ENCODE assay signal across 10 cellular contexts in genomic region chr21:15005391-15005790, GRCh38. TPM values are rescaled to one million over a fixed set of nuclear protein-coding genes. Genes with fewer than 3 reads are reported as not detected.
DNase-seq lines count a peak whose midpoint lies in the region; ATAC-seq, FAIRE-seq and TF ChIP-seq lines count a peak whose summit lies in the region.
"Had no signal": no experiment of that assay in that cellular context is flagged by ENCODE, and none has a peak within 500 bp of the region (broad histone marks: within the 10 kb centered on the region; RNA-seq: fewer than 3 reads in every experiment).

No MANE protein-coding gene starts in this region.

- ATAC-seq in WTC11 (peak; percentile 91), HG02938 (IDR thresholded peaks at IDR 0.05; ENCODE audit: unreplicated experiment) (no peak)

- CTCF ChIA-PET in WTC11 (lab: Charles Lee), result interaction anchor here (0.8 kb wide), 1 partner anchor 141 kb away, joined by 3 read pairs; no protein-coding TSS in a partner anchor
- CTCF ChIA-PET in A673 (lab: Charles Lee), result no interaction called here

- H3K36me3 ChIP-seq in ovary, result no peaks in the 10 kb centered on the region
- no peaks in the 10 kb centered on the region for H3K36me3 ChIP-seq in A673 (ENCODE audit: insufficient read depth, low read length, poor library complexity, severe bottlenecking)

- POLR2A ChIA-PET in WTC11 (lab: Charles Lee), result no interaction called here
- POLR2A ChIA-PET in A673 (lab: Charles Lee; ENCODE audit: low non-redundant PET), result no interaction called here

- TF ChIP-seq POLR2A in ovary (IDR thresholded peaks at IDR 0.05) (no peak), H54 (IDR thresholded peaks at IDR 0.05; ENCODE audit: low read depth, low read length) (no peak)

- H3K4me1 ChIP-seq in ovary (ENCODE audit: insufficient read depth) (peaks cover 18% of the 10 kb centered on the region), A673 (ENCODE audit: insufficient read depth, low read length, poor library complexity, severe bottlenecking) (no peaks in the 10 kb centered on the region)

- H3K27ac ChIP-seq in ovary, result peak overlapping the region in 1 of 2 donors; percentile 46
- H3K27ac ChIP-seq in A673 (ENCODE audit: low read depth, low read length, poor library complexity, severe bottlenecking), result no peak overlapping the region

- H3K27me3 ChIP-seq in ovary (no peaks in the 10 kb centered on the region), A673 (replicated peaks; ENCODE audit: insufficient read depth, low read depth, low read length, poor library complexity) (no peaks in the 10 kb centered on the region)

- intact Hi-C loops in ovary (cut with DNase I) (no loop called here), A673 (cut with micrococcal nuclease; ENCODE audit: unreplicated experiment) (no loop called here)

- TF ChIP-seq CTCF in WTC11 (IDR thresholded peaks at IDR 0.05), result no peak
- TF ChIP-seq CTCF in glutamatergic neuron (IDR thresholded peaks at IDR 0.05; ENCODE audit: partially characterized antibody, unreplicated experiment), result no peak
- TF ChIP-seq CTCF in ovary (IDR thresholded peaks at IDR 0.05), result no peak
- TF ChIP-seq CTCF in A673 (conservative IDR thresholded peaks at IDR 0.05; ENCODE audit: low read depth, low read length), result no peak

- H3K9me3 Mint-ChIP-seq in WTC11, result no peaks in the 10 kb centered on the region
- peaks cover 11% of the 10 kb centered on the region for H3K9me3 Mint-ChIP-seq in glutamatergic neuron (ENCODE audit: unreplicated experiment)

- WGBS in ovary, 3 donors, result 1 to 7% (median 1%) methylated on average over 6 of the region's 6 CpGs

- no TSS peak for BruUV-seq in A673 (replicated peaks; lab: Mats Ljungman, UMichigan)

- H3K27ac Mint-ChIP-seq in WTC11 (peak overlapping the region; percentile 80; the same call in 1 of the 2 replicates), glutamatergic neuron (ENCODE audit: unreplicated experiment) (no peak overlapping the region)

- H3K4me3 ChIP-seq in ovary, result peak overlapping the region; percentile 16
- no peak overlapping the region for H3K4me3 ChIP-seq in A673 (ENCODE audit: low read depth, low read length, poor library complexity, severe bottlenecking)

- peak overlapping the region; percentile 35; the same call in 1 of the 2 replicates for H3K4me3 Mint-ChIP-seq in WTC11
- H3K4me3 Mint-ChIP-seq in glutamatergic neuron (ENCODE audit: unreplicated experiment), result peak overlapping the region; percentile 14

- H3K27me3 Mint-ChIP-seq in WTC11 (ENCODE audit: low read depth) (peaks cover 35% of the 10 kb centered on the region), glutamatergic neuron (ENCODE audit: unreplicated experiment) (peaks cover 9% of the 10 kb centered on the region)

- no peak for FAIRE-seq in H54 (lab: Jason Lieb, UNC)
- FAIRE-seq: frontal cortex had no signal

- DNase-seq in EL (peak; percentile 71), WTC11 (ENCODE audit: low spot score) (peak; percentile 72), glutamatergic neuron (peak; percentile 25), ovary (peak; percentile 42 to 71 (median 66)), H54 (ENCODE audit: insufficient read length, low spot score) (no peak), NOMO-1 (lab: John Stamatoyannopoulos, UW; ENCODE audit: unreplicated experiment in 2 of 2) (no peak), A673 (ENCODE audit: low spot score) (no peak)
- DNase-seq: NCI-H526 treated with DMSO at 0.1 percent for 48 hours had no signal

- H3K36me3 Mint-ChIP-seq in WTC11 (no peaks in the 10 kb centered on the region), glutamatergic neuron (ENCODE audit: unreplicated experiment) (peaks cover 6% of the 10 kb centered on the region)

- no peak for TF ChIP-seq EP300 in ovary (IDR thresholded peaks at IDR 0.05)

- H3K4me1 Mint-ChIP-seq in WTC11 (peaks cover 61% of the 10 kb centered on the region), glutamatergic neuron (ENCODE audit: low read depth, unreplicated experiment) (peaks cover 47% of the 10 kb centered on the region)

- H3K9me3 ChIP-seq in ovary, result no peaks in the 10 kb centered on the region
- no peaks in the 10 kb centered on the region for H3K9me3 ChIP-seq in A673 (ENCODE audit: low read depth, low read length, poor library complexity, severe bottlenecking)

TF ChIP-seq in WTC11, 78 proteins besides CTCF, POLR2A, EP300 and RAD21:
- TF ChIP-seq FOXP4 (CRISPR knock-in tag; IDR thresholded peaks at IDR 0.05) (peak; percentile 86; the same call in 1 of the 2 replicates), NFE2L1 (CRISPR knock-in tag; IDR thresholded peaks at IDR 0.05) (no peak), ESRRA (CRISPR knock-in tag; IDR thresholded peaks at IDR 0.05; ENCODE audit: borderline replicate concordance) (peak; percentile 95), TEAD1 (CRISPR knock-in tag; IDR thresholded peaks at IDR 0.05) (0 out of 2 replicates have a peak, but pooled peaks have one; percentile 26)
TF ChIP-seq in WTC11: peak in this region for 3.

RNA-seq across cellular contexts. Expression of gene NRIP1, which starts 59.4 kb away (rescaled TPM):
- total RNA-seq in WTC11 (2021) (8.0 to 10.3 TPM (median 8.8 TPM) in 3 replicates), glutamatergic neuron (ENCODE audit: unreplicated experiment) (51.5 TPM), ovary (10 to 100 TPM; 33.3 to 56.6 (median 43.1) TPM), A673 (2021) (14.6 and 15.4 TPM in 2 replicates)
- 10 to 100 TPM in 1 of 2 donors, 1 to 10 TPM in 1; 9.4 to 14.8 TPM for polyA plus RNA-seq in ovary

Comparison
In these comparisons a context has a peak if more than half of its experiments do, and no peak if none do; other contexts are left out.
1. DNase-seq: peak in EL (single experiment), WTC11 (single experiment), glutamatergic neuron (single experiment) and ovary (5 of 5); none in H54 (single experiment), NOMO-1 (0 of 2) and A673 (single experiment).